In the genomic region with DNA sequence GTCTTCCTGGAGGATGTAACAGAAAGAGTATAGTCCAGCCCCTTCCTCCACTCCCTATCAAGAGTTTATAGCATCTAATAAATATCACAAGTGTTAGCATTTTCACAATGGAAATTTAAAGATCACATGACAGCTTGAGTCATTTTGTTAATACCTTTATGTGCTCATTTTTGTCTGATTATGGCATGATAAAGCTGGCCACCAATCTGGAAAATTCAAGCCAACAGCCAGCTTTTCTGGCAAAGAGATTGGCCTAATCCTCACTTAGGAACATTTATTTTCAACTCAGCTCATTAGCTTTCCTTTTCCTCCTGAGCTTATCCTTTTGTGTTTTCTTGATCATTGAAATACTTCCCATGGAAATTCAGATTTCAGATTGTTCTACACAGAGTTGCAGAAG, we compare ENCODE assay signal across 32 cellular contexts.
"Had no signal": no experiment of that assay in that cellular context is flagged by ENCODE, and none has a peak within 500 bp of the region (broad histone marks: within the 10 kb centered on the region; RNA-seq: fewer than 3 reads in every experiment).

No MANE protein-coding gene starts in this region.

- H3K36me3 ChIP-seq: adrenal gland, brain microvascular endothelial cell, breast epithelium had no signal

- H3K9me3 ChIP-seq: adrenal gland had no signal

- H3K27ac ChIP-seq: adrenal gland, body of pancreas, brain microvascular endothelial cell, breast epithelium, VCaP had no signal

- H3K27me3 ChIP-seq: adrenal gland, body of pancreas, brain microvascular endothelial cell, breast epithelium had no signal

- H3K4me1 ChIP-seq: adrenal gland, body of pancreas, breast epithelium had no signal

- ATAC-seq: activated CD8-positive, alpha-beta T cell treated with anti-CD3 and anti-CD28 coated beads for 36 hours; activated naive CD4-positive, alpha-beta T cell treated with anti-CD3 and anti-CD28 coated beads, Interleukin-2, amount 50 U/mL, for 72 hours; activated T-cell treated with anti-CD3 and anti-CD28 coated beads, Interleukin-2, amount 50 U/mL, for 4 hours; activated T-cell treated with anti-CD3 and anti-CD28 coated beads, Interleukin-2, amount 50 U/mL, for 72 hours; activated T-helper 17 cell treated with anti-CD3 and anti-CD28 coated beads, Interleukin-2, amount 50 U/mL, for 72 hours; body of pancreas had no signal

- DNase-seq: activated B cell treated with CpG ODN at 0.5 μM for 24 hours; activated CD4-positive, alpha-beta memory T cell treated with anti-CD3 and anti-CD28 coated beads for 36 hours; activated CD4-positive, alpha-beta T cell treated with anti-CD3 and anti-CD28 coated beads for 4 hours; activated CD4-positive, alpha-beta T cell treated with anti-CD3 and anti-CD28 coated beads, Interleukin-2, amount 10 ng/mL, durations not matched to agents 24 days and 14 days; activated CD4-positive, alpha-beta T cell treated with anti-CD3 and anti-CD28 coated beads, Interleukin-2, amount 50 U/mL, for 1 hour; activated CD4-positive, alpha-beta T cell treated with anti-CD3 and anti-CD28 coated beads, Interleukin-2, amount 50 U/mL, for 4 hours; activated CD4-positive, CD25-positive, alpha-beta regulatory T cell treated with anti-CD3 and anti-CD28 coated beads, Interleukin-2, amount 50 U/mL, for 72 hours; activated CD8-positive, alpha-beta memory T cell treated with anti-CD3 and anti-CD28 coated beads, Interleukin-2, amount 50 U/mL, for 4 hours; activated CD8-positive, alpha-beta T cell treated with anti-CD3 and anti-CD28 coated beads for 36 hours; activated effector memory CD4-positive, alpha-beta T cell treated with anti-CD3 and anti-CD28 coated beads, Interleukin-2, amount 50 U/mL, for 16 hours; activated gamma-delta T cell treated with Interleukin-2 at 50 U/mL for 16 hours; activated naive CD4-positive, alpha-beta T cell; activated naive CD4-positive, alpha-beta T cell treated with anti-CD3 and anti-CD28 coated beads for 36 hours; activated naive CD4-positive, alpha-beta T cell treated with anti-CD3 and anti-CD28 coated beads, Interleukin-2, amount 50 U/mL, for 16 hours; activated naive CD8-positive, alpha-beta T cell treated with anti-CD3 and anti-CD28 coated beads for 36 hours; activated T-cell treated with anti-CD3 and anti-CD28 coated beads for 4 hours; activated T-cell treated with anti-CD3 and anti-CD28 coated beads, Interleukin-2, amount 50 U/mL, for 1 hour; activated T-cell treated with anti-CD3 and anti-CD28 coated beads, Interleukin-2, amount 50 U/mL, for 4 hours; activated T-cell treated with anti-CD3 and anti-CD28 coated beads, Interleukin-2, amount 50 U/mL, for 72 hours; adrenal gland; amniotic stem cell; aorta; body of pancreas; brain microvascular endothelial cell; central memory CD4-positive, alpha-beta T cell; T-helper 1 cell; T-helper 2 cell; T-helper 9 cell had no signal

- H3K4me3 ChIP-seq: adrenal gland, body of pancreas, breast epithelium had no signal
